Comparison of ENCODE assay signal across 8 cellular contexts in the genomic region with DNA sequence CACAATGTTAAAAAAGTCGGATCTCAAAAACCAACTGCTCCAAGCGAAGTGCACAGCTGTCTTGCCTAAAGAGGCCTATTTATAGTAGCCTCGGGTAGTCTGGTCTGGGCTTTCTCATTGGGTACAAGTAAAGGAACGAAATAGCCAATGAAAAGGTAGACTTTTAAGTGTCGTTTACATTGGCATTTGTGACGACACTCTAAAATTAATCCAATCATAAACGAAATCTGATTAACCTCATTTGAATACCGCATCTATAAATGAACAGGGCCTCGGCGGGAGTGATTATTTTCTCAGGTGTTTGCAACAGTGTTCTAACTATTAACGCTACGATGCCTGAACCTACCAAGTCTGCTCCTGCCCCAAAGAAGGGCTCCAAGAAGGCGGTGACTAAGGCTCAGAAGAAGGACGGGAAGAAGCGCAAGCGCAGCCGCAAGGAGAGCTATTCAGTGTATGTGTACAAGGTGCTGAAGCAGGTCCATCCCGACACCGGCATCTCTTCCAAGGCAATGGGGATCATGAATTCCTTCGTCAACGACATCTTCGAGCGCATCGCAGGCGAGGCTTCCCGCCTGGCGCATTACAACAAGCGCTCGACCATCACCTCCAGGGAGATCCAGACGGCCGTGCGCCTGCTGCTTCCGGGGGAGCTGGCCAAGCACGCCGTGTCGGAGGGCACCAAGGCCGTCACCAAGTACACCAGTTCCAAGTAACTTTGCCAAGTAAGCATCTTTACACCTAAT.
A peak's percentile ranks its signal among the peaks of the same experiment; 100 is the strongest.
DNase-seq lines count a peak whose midpoint lies in the region; ATAC-seq, FAIRE-seq and TF ChIP-seq lines count a peak whose summit lies in the region.

No MANE protein-coding gene starts in this region.

- H3K27me3 ChIP-seq in right atrium auricular region = no peaks in the 10 kb centered on the region
- no peaks in the 10 kb centered on the region for H3K27me3 ChIP-seq in prostate gland (replicated peaks; ENCODE audit: insufficient read depth)

- H3K4me1 ChIP-seq in right atrium auricular region = peaks cover 0 to 20% of the 10 kb centered on the region in 2 donors
- no peaks in the 10 kb centered on the region for H3K4me1 ChIP-seq in prostate gland (replicated peaks)

- TF ChIP-seq POLR2A in prostate gland (IDR thresholded peaks at IDR 0.05) = peak; percentile 95

- no peak for FAIRE-seq in urothelium cell line (lab: Jason Lieb, UNC)

- H3K9me3 ChIP-seq in right atrium auricular region = no peaks in the 10 kb centered on the region
- no peaks in the 10 kb centered on the region for H3K9me3 ChIP-seq in prostate gland

- peaks cover 38% of the 10 kb centered on the region for H3K4me1 Mint-ChIP-seq in T-helper 1 cell treated with Interleukin-12 subunit alpha and Interleukin-12 subunit beta and Interleukin-4 antibody, amounts not matched to agents 30 μg/mL and 1 μg/mL, for 36 hours (ENCODE audit: low read depth)

- ATAC-seq in HG02870 (IDR thresholded peaks at IDR 0.05; ENCODE audit: unreplicated experiment) = peak; percentile 66

- H3K27ac ChIP-seq in right atrium auricular region = peak overlapping the region; percentile 96 to 97
- H3K27ac ChIP-seq in prostate gland = peak overlapping the region; percentile 95 to 96

- WGBS in prostate gland = under 1% methylated on average over 37 of the region's 37 CpGs

- H3K36me3 Mint-ChIP-seq in T-helper 1 cell treated with Interleukin-12 subunit alpha and Interleukin-12 subunit beta and Interleukin-4 antibody, amounts not matched to agents 30 μg/mL and 1 μg/mL, for 36 hours (ENCODE audit: low read depth) = peaks cover 9% of the 10 kb centered on the region

- no peak for TF ChIP-seq CTCF in GM13976 (IDR thresholded peaks at IDR 0.05; ENCODE audit: borderline replicate concordance, control extremely low read depth, extremely low read depth, insufficient read depth, missing control alignments)
- no peak for TF ChIP-seq CTCF in right atrium auricular region (IDR thresholded peaks at IDR 0.05)
- no peak for TF ChIP-seq CTCF in prostate gland (IDR thresholded peaks at IDR 0.05)

- in situ Hi-C loops in GM13976 (cut with MboI; ENCODE audit: low sequenced_read_pairs, unreplicated experiment) = no loop called here

- peak; percentile 89 for DNase-seq in GM13976 (ENCODE audit: low spot score)
- peak; percentile 97 for DNase-seq in NCI-H1694 (lab: John Stamatoyannopoulos, UW)
- DNase-seq in anterior cingulate cortex (lab: John Stamatoyannopoulos, UW) = peak in 57 of 58 donors; percentile 12 to 96 (median 73)
- DNase-seq in right atrium auricular region (ENCODE audit: low spot score) = peak; percentile 94
- DNase-seq in prostate gland (ENCODE audit: low spot score) = peak; percentile 95
- peak; percentile 78 for DNase-seq in urothelium cell line (ENCODE audit: low spot score)

- H3K4me3 ChIP-seq in right atrium auricular region (peak overlapping the region; percentile 67 to 84), prostate gland (peak overlapping the region; percentile 81 to 83)

- peaks cover 17% of the 10 kb centered on the region for H3K27me3 Mint-ChIP-seq in T-helper 1 cell treated with Interleukin-12 subunit alpha and Interleukin-12 subunit beta and Interleukin-4 antibody, amounts not matched to agents 30 μg/mL and 1 μg/mL, for 36 hours (ENCODE audit: low read depth)

- H3K27ac Mint-ChIP-seq in T-helper 1 cell treated with Interleukin-12 subunit alpha and Interleukin-12 subunit beta and Interleukin-4 antibody, amounts not matched to agents 30 μg/mL and 1 μg/mL, for 36 hours = peak overlapping the region; percentile 98

- H3K9me3 Mint-ChIP-seq in T-helper 1 cell treated with Interleukin-12 subunit alpha and Interleukin-12 subunit beta and Interleukin-4 antibody, amounts not matched to agents 30 μg/mL and 1 μg/mL, for 36 hours = no peaks in the 10 kb centered on the region

- intact Hi-C loops in prostate gland (cut with DNase I) = loop anchor here (1.0 to 10.0 kb wide), 4 partner anchors 32 to 977 kb away; a partner anchor contains a TSS

- no peaks in the 10 kb centered on the region for H3K36me3 ChIP-seq in right atrium auricular region
- H3K36me3 ChIP-seq in prostate gland = no peaks in the 10 kb centered on the region

- peak overlapping the region; percentile 89 for H3K4me3 Mint-ChIP-seq in T-helper 1 cell treated with Interleukin-12 subunit alpha and Interleukin-12 subunit beta and Interleukin-4 antibody, amounts not matched to agents 30 μg/mL and 1 μg/mL, for 36 hours

Comparison
In these comparisons a context has a peak if more than half of its experiments do, and no peak if none do; other contexts are left out.
1. Peak in every context shown above with its lines: DNase-seq, ATAC-seq, H3K4me3 ChIP-seq and H3K27ac ChIP-seq.